In the genomic region with DNA sequence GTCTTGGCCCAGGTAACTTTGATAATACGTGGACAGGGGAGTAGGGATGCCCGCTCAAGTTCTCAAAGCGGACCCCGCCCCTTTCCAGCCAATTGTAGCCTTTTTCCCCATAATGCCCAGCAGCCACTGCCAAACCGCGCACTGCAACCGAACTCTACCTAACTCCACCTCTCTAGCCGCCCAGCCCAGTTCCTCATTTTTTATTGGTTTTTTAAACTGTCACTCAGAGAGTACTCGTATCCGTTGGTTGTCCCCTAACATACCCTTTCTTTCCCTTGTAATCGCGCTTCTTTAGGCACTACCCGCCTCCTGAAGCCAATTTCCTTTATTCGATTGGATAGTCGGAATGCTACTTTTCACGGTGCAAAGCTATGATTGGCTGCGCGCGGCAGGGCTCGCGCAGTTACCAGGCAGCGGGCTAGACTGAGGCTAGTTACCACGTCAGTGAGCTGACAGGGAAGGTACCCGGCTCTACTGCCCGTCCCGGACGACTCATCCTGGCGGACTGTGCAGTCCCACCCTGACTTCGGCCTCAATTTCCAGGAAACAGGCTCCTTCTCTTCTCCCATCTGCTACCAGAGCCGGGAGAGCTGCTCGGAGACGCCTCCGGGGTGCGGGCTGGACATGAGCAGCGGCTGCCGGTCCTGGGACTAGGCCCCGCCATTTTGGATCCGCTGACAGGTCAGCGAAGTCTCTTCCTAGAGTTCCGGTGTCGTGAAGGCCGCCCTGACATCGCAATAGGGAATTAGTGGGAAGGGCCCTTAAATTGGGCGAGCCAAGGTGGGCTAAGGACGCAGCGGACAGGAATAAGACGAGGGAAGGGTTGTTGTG, we compare ENCODE assay signal across 1 cellular context.
TF ChIP-seq lines count a peak whose summit lies in the region.

A gene with protein sequence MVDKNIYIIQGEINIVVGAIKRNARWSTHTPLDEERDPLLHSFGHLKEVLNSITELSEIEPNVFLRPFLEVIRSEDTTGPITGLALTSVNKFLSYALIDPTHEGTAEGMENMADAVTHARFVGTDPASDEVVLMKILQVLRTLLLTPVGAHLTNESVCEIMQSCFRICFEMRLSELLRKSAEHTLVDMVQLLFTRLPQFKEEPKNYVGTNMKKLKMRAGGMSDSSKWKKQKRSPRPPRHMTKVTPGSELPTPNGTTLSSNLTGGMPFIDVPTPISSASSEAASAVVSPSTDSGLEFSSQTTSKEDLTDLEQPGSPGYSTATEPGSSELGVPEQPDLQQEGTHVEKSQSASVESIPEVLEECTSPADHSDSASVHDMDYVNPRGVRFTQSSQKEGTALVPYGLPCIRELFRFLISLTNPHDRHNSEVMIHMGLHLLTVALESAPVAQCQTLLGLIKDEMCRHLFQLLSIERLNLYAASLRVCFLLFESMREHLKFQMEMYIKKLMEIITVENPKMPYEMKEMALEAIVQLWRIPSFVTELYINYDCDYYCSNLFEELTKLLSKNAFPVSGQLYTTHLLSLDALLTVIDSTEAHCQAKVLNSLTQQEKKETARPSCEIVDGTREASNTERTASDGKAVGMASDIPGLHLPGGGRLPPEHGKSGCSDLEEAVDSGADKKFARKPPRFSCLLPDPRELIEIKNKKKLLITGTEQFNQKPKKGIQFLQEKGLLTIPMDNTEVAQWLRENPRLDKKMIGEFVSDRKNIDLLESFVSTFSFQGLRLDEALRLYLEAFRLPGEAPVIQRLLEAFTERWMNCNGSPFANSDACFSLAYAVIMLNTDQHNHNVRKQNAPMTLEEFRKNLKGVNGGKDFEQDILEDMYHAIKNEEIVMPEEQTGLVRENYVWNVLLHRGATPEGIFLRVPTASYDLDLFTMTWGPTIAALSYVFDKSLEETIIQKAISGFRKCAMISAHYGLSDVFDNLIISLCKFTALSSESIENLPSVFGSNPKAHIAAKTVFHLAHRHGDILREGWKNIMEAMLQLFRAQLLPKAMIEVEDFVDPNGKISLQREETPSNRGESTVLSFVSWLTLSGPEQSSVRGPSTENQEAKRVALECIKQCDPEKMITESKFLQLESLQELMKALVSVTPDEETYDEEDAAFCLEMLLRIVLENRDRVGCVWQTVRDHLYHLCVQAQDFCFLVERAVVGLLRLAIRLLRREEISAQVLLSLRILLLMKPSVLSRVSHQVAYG (N-terminal part only) (plus strand): TSS at position 432 of the 831 bp plus-strand sequence. CDS start 13,407 bp downstream, outside the sequence.

TF ChIP-seq in HEK293, 187 proteins besides CTCF, POLR2A, EP300 and RAD21 (continued from another document and continues in another):
- TF ChIP-seq, protein P1, sequence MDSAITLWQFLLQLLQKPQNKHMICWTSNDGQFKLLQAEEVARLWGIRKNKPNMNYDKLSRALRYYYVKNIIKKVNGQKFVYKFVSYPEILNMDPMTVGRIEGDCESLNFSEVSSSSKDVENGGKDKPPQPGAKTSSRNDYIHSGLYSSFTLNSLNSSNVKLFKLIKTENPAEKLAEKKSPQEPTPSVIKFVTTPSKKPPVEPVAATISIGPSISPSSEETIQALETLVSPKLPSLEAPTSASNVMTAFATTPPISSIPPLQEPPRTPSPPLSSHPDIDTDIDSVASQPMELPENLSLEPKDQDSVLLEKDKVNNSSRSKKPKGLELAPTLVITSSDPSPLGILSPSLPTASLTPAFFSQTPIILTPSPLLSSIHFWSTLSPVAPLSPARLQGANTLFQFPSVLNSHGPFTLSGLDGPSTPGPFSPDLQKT (IDR thresholded peaks at IDR 0.05; ENCODE audit: borderline replicate concordance, low read depth, low read length): no peak
- TF ChIP-seq, protein P2, sequence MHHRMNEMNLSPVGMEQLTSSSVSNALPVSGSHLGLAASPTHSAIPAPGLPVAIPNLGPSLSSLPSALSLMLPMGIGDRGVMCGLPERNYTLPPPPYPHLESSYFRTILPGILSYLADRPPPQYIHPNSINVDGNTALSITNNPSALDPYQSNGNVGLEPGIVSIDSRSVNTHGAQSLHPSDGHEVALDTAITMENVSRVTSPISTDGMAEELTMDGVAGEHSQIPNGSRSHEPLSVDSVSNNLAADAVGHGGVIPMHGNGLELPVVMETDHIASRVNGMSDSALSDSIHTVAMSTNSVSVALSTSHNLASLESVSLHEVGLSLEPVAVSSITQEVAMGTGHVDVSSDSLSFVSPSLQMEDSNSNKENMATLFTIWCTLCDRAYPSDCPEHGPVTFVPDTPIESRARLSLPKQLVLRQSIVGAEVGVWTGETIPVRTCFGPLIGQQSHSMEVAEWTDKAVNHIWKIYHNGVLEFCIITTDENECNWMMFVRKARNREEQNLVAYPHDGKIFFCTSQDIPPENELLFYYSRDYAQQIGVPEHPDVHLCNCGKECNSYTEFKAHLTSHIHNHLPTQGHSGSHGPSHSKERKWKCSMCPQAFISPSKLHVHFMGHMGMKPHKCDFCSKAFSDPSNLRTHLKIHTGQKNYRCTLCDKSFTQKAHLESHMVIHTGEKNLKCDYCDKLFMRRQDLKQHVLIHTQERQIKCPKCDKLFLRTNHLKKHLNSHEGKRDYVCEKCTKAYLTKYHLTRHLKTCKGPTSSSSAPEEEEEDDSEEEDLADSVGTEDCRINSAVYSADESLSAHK (tag by site-specific recombination; IDR thresholded peaks at IDR 0.05): peak; percentile 18; the same call in 1 of the 2 replicates
- TF ChIP-seq, protein P3, sequence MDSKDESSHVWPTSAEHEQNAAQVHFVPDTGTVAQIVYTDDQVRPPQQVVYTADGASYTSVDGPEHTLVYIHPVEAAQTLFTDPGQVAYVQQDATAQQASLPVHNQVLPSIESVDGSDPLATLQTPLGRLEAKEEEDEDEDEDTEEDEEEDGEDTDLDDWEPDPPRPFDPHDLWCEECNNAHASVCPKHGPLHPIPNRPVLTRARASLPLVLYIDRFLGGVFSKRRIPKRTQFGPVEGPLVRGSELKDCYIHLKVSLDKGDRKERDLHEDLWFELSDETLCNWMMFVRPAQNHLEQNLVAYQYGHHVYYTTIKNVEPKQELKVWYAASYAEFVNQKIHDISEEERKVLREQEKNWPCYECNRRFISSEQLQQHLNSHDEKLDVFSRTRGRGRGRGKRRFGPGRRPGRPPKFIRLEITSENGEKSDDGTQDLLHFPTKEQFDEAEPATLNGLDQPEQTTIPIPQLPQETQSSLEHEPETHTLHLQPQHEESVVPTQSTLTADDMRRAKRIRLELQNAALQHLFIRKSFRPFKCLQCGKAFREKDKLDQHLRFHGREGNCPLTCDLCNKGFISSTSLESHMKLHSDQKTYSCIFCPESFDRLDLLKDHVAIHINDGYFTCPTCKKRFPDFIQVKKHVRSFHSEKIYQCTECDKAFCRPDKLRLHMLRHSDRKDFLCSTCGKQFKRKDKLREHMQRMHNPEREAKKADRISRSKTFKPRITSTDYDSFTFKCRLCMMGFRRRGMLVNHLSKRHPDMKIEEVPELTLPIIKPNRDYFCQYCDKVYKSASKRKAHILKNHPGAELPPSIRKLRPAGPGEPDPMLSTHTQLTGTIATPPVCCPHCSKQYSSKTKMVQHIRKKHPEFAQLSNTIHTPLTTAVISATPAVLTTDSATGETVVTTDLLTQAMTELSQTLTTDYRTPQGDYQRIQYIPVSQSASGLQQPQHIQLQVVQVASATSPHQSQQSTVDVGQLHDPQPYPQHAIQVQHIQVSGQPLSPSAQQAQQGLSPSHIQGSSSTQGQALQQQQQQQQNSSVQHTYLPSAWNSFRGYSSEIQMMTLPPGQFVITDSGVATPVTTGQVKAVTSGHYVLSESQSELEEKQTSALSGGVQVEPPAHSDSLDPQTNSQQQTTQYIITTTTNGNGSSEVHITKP (tag by site-specific recombination; IDR thresholded peaks at IDR 0.05): peak; percentile 76
- TF ChIP-seq ZNF2 (tag by site-specific recombination; IDR thresholded peaks at IDR 0.05) (peak; percentile 89; the same call in 1 of the 2 replicates), ZNF366 (tag by site-specific recombination; conservative IDR thresholded peaks at IDR 0.05) (0 out of 2 replicates have a peak, but pooled peaks have one; percentile 9), ZNF391 (tag by site-specific recombination; IDR thresholded peaks at IDR 0.05; ENCODE audit: borderline replicate concordance, low read depth) (0 out of 2 replicates have a peak, but pooled peaks have one; percentile 76), ZNF121 (tag by site-specific recombination; IDR thresholded peaks at IDR 0.05) (no peak), ZBTB21 (tag by site-specific recombination; IDR thresholded peaks at IDR 0.05) (peak; percentile 45; the same call in 1 of the 2 replicates), ZBTB20 (tag by site-specific recombination; IDR thresholded peaks at IDR 0.05) (peak; percentile 63; the same call in 1 of the 2 replicates), ZNF473 (tag by site-specific recombination; IDR thresholded peaks at IDR 0.05) (no peak), ZNF843 (tag by site-specific recombination; IDR thresholded peaks at IDR 0.05) (peak; percentile 54; the same call in 1 of the 2 replicates), KLF10 (tag by site-specific recombination; IDR thresholded peaks at IDR 0.05) (peak; percentile 93), KLF8 (tag by site-specific recombination; IDR thresholded peaks at IDR 0.05) (peak; percentile 90), ZNF416 (tag by site-specific recombination; IDR thresholded peaks at IDR 0.05) (no peak), ZNF341 (tag by site-specific recombination; IDR thresholded peaks at IDR 0.05; ENCODE audit: low read depth) (no peak), ZNF792 (tag by site-specific recombination; IDR thresholded peaks at IDR 0.05) (no peak), ZNF157 (tag by site-specific recombination; IDR thresholded peaks at IDR 0.05) (no peak), KLF16 (tag by site-specific recombination; IDR thresholded peaks at IDR 0.05) (peak; percentile 19), ZNF19 (tag by site-specific recombination; IDR thresholded peaks at IDR 0.05; ENCODE audit: low read depth) (no peak)
- TF ChIP-seq, protein P4, sequence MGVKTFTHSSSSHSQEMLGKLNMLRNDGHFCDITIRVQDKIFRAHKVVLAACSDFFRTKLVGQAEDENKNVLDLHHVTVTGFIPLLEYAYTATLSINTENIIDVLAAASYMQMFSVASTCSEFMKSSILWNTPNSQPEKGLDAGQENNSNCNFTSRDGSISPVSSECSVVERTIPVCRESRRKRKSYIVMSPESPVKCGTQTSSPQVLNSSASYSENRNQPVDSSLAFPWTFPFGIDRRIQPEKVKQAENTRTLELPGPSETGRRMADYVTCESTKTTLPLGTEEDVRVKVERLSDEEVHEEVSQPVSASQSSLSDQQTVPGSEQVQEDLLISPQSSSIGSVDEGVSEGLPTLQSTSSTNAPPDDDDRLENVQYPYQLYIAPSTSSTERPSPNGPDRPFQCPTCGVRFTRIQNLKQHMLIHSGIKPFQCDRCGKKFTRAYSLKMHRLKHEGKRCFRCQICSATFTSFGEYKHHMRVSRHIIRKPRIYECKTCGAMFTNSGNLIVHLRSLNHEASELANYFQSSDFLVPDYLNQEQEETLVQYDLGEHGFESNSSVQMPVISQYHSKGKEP (tag by site-specific recombination; IDR thresholded peaks at IDR 0.05): no peak
- TF ChIP-seq, protein P5, sequence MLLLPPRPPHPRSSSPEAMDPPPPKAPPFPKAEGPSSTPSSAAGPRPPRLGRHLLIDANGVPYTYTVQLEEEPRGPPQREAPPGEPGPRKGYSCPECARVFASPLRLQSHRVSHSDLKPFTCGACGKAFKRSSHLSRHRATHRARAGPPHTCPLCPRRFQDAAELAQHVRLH (tag by site-specific recombination; IDR thresholded peaks at IDR 0.05): peak; percentile 98
- TF ChIP-seq, protein P6, sequence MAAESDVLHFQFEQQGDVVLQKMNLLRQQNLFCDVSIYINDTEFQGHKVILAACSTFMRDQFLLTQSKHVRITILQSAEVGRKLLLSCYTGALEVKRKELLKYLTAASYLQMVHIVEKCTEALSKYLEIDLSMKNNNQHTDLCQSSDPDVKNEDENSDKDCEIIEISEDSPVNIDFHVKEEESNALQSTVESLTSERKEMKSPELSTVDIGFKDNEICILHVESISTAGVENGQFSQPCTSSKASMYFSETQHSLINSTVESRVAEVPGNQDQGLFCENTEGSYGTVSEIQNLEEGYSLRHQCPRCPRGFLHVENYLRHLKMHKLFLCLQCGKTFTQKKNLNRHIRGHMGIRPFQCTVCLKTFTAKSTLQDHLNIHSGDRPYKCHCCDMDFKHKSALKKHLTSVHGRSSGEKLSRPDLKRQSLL (tag by site-specific recombination; IDR thresholded peaks at IDR 0.05): no peak; the same call in 1 of the 2 replicates
- TF ChIP-seq, protein P7, sequence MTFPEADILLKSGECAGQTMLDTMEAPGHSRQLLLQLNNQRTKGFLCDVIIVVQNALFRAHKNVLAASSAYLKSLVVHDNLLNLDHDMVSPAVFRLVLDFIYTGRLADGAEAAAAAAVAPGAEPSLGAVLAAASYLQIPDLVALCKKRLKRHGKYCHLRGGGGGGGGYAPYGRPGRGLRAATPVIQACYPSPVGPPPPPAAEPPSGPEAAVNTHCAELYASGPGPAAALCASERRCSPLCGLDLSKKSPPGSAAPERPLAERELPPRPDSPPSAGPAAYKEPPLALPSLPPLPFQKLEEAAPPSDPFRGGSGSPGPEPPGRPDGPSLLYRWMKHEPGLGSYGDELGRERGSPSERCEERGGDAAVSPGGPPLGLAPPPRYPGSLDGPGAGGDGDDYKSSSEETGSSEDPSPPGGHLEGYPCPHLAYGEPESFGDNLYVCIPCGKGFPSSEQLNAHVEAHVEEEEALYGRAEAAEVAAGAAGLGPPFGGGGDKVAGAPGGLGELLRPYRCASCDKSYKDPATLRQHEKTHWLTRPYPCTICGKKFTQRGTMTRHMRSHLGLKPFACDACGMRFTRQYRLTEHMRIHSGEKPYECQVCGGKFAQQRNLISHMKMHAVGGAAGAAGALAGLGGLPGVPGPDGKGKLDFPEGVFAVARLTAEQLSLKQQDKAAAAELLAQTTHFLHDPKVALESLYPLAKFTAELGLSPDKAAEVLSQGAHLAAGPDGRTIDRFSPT (tag by site-specific recombination; IDR thresholded peaks at IDR 0.05): peak; percentile 62; the same call in 1 of the 2 replicates
- TF ChIP-seq, protein P8, sequence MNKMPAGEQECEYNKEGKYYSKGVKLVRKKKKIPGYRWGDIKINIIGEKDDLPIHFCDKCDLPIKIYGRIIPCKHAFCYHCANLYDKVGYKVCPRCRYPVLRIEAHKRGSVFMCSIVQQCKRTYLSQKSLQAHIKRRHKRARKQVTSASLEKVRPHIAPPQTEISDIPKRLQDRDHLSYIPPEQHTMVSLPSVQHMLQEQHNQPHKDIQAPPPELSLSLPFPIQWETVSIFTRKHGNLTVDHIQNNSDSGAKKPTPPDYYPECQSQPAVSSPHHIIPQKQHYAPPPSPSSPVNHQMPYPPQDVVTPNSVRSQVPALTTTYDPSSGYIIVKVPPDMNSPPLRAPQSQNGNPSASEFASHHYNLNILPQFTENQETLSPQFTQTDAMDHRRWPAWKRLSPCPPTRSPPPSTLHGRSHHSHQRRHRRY (tag by site-specific recombination; IDR thresholded peaks at IDR 0.05): no peak
